In the genomic region with DNA sequence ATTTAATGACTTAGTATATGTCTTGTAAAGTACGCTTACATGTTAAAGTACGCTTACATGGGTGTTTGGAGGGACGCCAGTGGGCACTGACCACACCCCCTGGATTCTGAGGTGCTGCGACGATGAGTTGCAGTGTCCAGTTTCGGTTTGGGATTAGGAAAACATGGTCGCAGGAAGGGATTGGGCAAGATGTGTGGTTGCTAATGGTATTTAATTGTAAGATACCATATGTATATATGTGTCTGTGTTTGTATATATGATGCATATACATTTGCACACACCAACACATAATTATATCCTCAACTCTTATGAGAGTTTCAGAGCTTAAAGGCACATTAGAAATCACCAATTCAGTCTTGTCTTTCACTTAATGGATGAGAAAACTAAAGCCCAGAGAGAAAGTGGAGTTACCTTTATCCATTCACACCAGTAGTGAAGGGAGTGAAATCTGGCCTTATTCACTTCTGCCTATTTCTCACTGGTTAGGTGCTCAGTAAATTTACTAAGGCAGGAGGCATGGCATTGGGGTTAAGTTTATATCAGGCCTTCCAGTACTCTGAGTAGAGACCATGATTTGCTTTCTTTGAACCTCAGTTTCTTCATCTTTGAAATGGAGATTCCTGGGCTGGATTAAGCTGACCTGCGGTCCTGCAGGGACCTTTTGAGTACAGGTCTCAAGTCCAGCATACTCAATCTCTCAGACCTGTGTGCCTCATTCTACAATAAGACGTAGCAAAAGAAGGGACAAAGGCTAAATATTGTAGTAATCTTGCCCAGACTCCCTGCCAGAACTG, we compare ENCODE assay signal across 8 cellular contexts. TPM values are rescaled to one million over a fixed set of nuclear protein-coding genes. Genes with fewer than 3 reads are reported as not detected.
A peak's percentile ranks its signal among the peaks of the same experiment; 100 is the strongest.
DNase-seq lines count a peak whose midpoint lies in the region; ATAC-seq, FAIRE-seq and TF ChIP-seq lines count a peak whose summit lies in the region.

No MANE protein-coding gene starts in this region.

- POLR2A ChIA-PET in HepG2 (lab: Yijun Ruan, JAX), result interaction anchor here (1.1 to 1.2 kb wide), 2 partner anchors 37 to 712 kb away, joined by 3 to 4 read pairs; no protein-coding TSS in a partner anchor

- no peak overlapping the region for H2AFZ ChIP-seq in HepG2 (ENCODE audit: low read length)

- H3K9ac ChIP-seq in HepG2 (ENCODE audit: insufficient read depth, low read depth, low read length), result peak overlapping the region; percentile 91

- H3K27me3 ChIP-seq in HepG2 (ENCODE audit: control insufficient read depth in 1 of 2, insufficient read depth in 2 of 2, low read length in 2 of 2) (no peaks in the 10 kb centered on the region; a peak in 1 of 5 replicates), tibial nerve (no peaks in the 10 kb centered on the region)

- BruUV-seq in HepG2 (replicated peaks; lab: Mats Ljungman, UMichigan), result TSS peak; percentile 55

- no peak for TF ChIP-seq RAD21 in HepG2 (CRISPR knock-in tag; IDR thresholded peaks at IDR 0.05)

- H3K4me3 ChIP-seq in HepG2 (replicated peaks in 1 of 3; ENCODE audit: insufficient read depth in 1 of 3, low read depth in 2 of 3, low read length in 3 of 3), result peak overlapping the region; percentile 84 to 94 (median 86)
- H3K4me3 ChIP-seq in tibial nerve, result peak overlapping the region; percentile 71 to 93 (median 86)

- intact Hi-C loops in HepG2 (cut with micrococcal nuclease; ENCODE audit: unreplicated experiment), result no loop called here

- WGBS in HepG2 (ENCODE audit: low lambda C conversion rate), result 2% methylated on average over 9 of the region's 9 CpGs
- WGBS in tibial nerve, 2 donors, result 18 to 21% methylated on average over 9 of the region's 9 CpGs

- H3K27me3 Mint-ChIP-seq in central memory CD8-positive, alpha-beta T cell, result no peaks in the 10 kb centered on the region

- ATAC-seq in GM19043 (IDR thresholded peaks at IDR 0.05; ENCODE audit: low read depth, unreplicated experiment), result peak; percentile 0
- ATAC-seq in central memory CD8-positive, alpha-beta T cell (replicated peaks; ENCODE audit: extremely low read depth, poor library complexity, severe bottlenecking), result no peak
- ATAC-seq in HepG2, result peak; percentile 6; the same call in 2 of the 3 replicates

- H3K9me3 ChIP-seq in HepG2 (ENCODE audit: low read length) (no peaks in the 10 kb centered on the region), tibial nerve (no peaks in the 10 kb centered on the region)

- H3K27ac Mint-ChIP-seq in central memory CD8-positive, alpha-beta T cell (ENCODE audit: low read depth), result peak overlapping the region; percentile 42

- no peaks in the 10 kb centered on the region for H4K20me1 ChIP-seq in HepG2 (ENCODE audit: insufficient read depth, low read length)

- peaks cover 69% of the 10 kb centered on the region for H3K4me1 ChIP-seq in HepG2 (ENCODE audit: insufficient read depth, low read length)
- peaks cover 0 to 34% (median 0%) of the 10 kb centered on the region in 4 donors for H3K4me1 ChIP-seq in tibial nerve

- in situ Hi-C loops in HepG2 (cut with HindIII; ENCODE audit: extremely low pct_ligation_motif_present, low pct_unique_long_range_greater_than_20kb), result no loop called here

- peak overlapping the region; percentile 96 for H3K4me2 ChIP-seq in HepG2 (ENCODE audit: low read depth, low read length)

- peaks cover 44% of the 10 kb centered on the region for H3K4me1 Mint-ChIP-seq in central memory CD8-positive, alpha-beta T cell

- H3K36me3 ChIP-seq in HepG2 (replicated peaks in 1 of 2; ENCODE audit: control insufficient read depth in 1 of 2, insufficient read depth in 2 of 2, low read length in 2 of 2), result no peaks in the 10 kb centered on the region; a peak in 1 of 5 replicates
- H3K36me3 ChIP-seq in tibial nerve, result no peaks in the 10 kb centered on the region

- peak overlapping the region; percentile 83 for H3K4me3 Mint-ChIP-seq in central memory CD8-positive, alpha-beta T cell

- TF ChIP-seq CTCF in HepG2 (CRISPR knock-in tag; IDR thresholded peaks at IDR 0.05) (no peak), tibial nerve (IDR thresholded peaks at IDR 0.05) (no peak)

- TF ChIP-seq POLR2A in HepG2 (IDR thresholded peaks at IDR 0.05; ENCODE audit: insufficient read depth in 1 of 2, low read depth in 2 of 2, low read length in 2 of 2) (no peak), tibial nerve (IDR thresholded peaks at IDR 0.05) (no peak)

- peaks cover 6% of the 10 kb centered on the region for H3K36me3 Mint-ChIP-seq in central memory CD8-positive, alpha-beta T cell (ENCODE audit: insufficient read depth)

- H3K79me2 ChIP-seq in HepG2 (ENCODE audit: insufficient read depth, low read length), result peaks cover 51% of the 10 kb centered on the region

- peak; percentile 21 for FAIRE-seq in HepG2 (lab: Jason Lieb, UNC)

- H3K9me3 Mint-ChIP-seq in central memory CD8-positive, alpha-beta T cell, result no peaks in the 10 kb centered on the region

- TF ChIP-seq EP300 in HepG2 (IDR thresholded peaks at IDR 0.05; ENCODE audit: low read depth in 2 of 2, low read length in 2 of 2) (no peak), HepG2 (CRISPR knock-in tag; IDR thresholded peaks at IDR 0.05; ENCODE audit: borderline replicate concordance) (no peak), tibial nerve (IDR thresholded peaks at IDR 0.05) (no peak)

- peak overlapping the region; percentile 98 for H3K27ac ChIP-seq in HepG2 (ENCODE audit: extremely low read length, insufficient read depth, low read length)
- peak overlapping the region in 2 of 4 donors; percentile 89 to 90 for H3K27ac ChIP-seq in tibial nerve

- CTCF ChIA-PET in HepG2 (lab: Yijun Ruan, JAX; ENCODE audit: low intra/inter-chr PET ratio, low total read pairs), result no interaction called here

- DNase-seq in AML-193 (lab: John Stamatoyannopoulos, UW) (peak; percentile 52 to 66), NCI-H69 (lab: John Stamatoyannopoulos, UW) (peak; percentile 85), HepG2 (ENCODE audit: low spot score) (peak; percentile 56), tibial nerve (ENCODE audit: low spot score in 2 of 2) (no peak), NCI-H2107 treated with DMSO at 0.1 percent for 48 hours (lab: John Stamatoyannopoulos, UW; ENCODE audit: unreplicated experiment) (no peak), NCI-H2171 treated with DMSO at 0.1 percent for 48 hours (lab: John Stamatoyannopoulos, UW) (no peak)
- no peak for DNase-seq in central memory CD8-positive, alpha-beta T cell (ENCODE audit: low spot score in 2 of 2)

TF ChIP-seq in HepG2, 621 proteins besides CTCF, POLR2A, EP300 and RAD21 (continues in another document):
- TF ChIP-seq ZUFSP (CRISPR knock-in tag; IDR thresholded peaks at IDR 0.05; ENCODE audit: borderline replicate concordance) (0 out of 2 replicates have a peak, but pooled peaks have one; percentile 37), MYNN (CRISPR knock-in tag; IDR thresholded peaks at IDR 0.05; ENCODE audit: low read depth) (no peak), SALL2 (CRISPR knock-in tag; IDR thresholded peaks at IDR 0.05) (no peak), SMC3 (IDR thresholded peaks at IDR 0.05; ENCODE audit: low read length) (no peak), FLYWCH1 (CRISPR knock-in tag; IDR thresholded peaks at IDR 0.05) (no peak)

RNA-seq across cellular contexts. Expression of gene SMYD2, which starts 1.1 kb away (rescaled TPM):
- total RNA-seq in HepG2 (2016; rRNA removed; fragmentation: Illumina TruSeq; extraction: Trizol), result 72.7 and 82.7 TPM in 2 replicates
- 80.8 and 81.2 TPM in 2 replicates for total RNA-seq in HepG2 (2016; cell fraction: cytosol; rRNA removed; fragmentation: Illumina TruSeq; extraction: Trizol; ENCODE audit: low read depth)
- 71.5 and 84.1 TPM in 2 replicates for total RNA-seq in HepG2 (2016; cell fraction: insoluble cytoplasmic fraction; rRNA removed; fragmentation: Illumina TruSeq; extraction: Trizol)
- total RNA-seq in HepG2 (2016; cell fraction: membrane; rRNA removed; fragmentation: Illumina TruSeq; extraction: Trizol), result 118 and 120 TPM in 2 replicates
- 54.8 and 63.5 TPM in 2 replicates for total RNA-seq in HepG2 (2016; cell fraction: nucleus; rRNA removed; fragmentation: Illumina TruSeq; extraction: Trizol)
- 128 and 139 TPM in 2 replicates for polyA plus RNA-seq in HepG2 (2011; rRNA removed)
- polyA plus RNA-seq in HepG2 (2011; cell fraction: cytosol; rRNA removed), result 66.6 and 86.5 TPM in 2 replicates
- polyA plus RNA-seq in HepG2 (2011; cell fraction: nucleus; rRNA removed), result 178 and 185 TPM in 2 replicates
- 102 and 128 TPM in 2 replicates for polyA plus RNA-seq in HepG2 (2012)
- polyA plus RNA-seq in HepG2 (2016; cell fraction: cytosol; fragmentation: Illumina TruSeq; extraction: Trizol; ENCODE audit: low read depth), result 90.2 and 93.3 TPM in 2 replicates
- polyA plus RNA-seq in HepG2 (2016; cell fraction: insoluble cytoplasmic fraction; fragmentation: Illumina TruSeq; extraction: Trizol; ENCODE audit: low read depth), result 76.6 and 77.2 TPM in 2 replicates
- 95.5 and 101 TPM in 2 replicates for polyA plus RNA-seq in HepG2 (2016; cell fraction: membrane; fragmentation: Illumina TruSeq; extraction: Trizol; ENCODE audit: low read depth)
- 98.5 and 106 TPM in 2 replicates for polyA plus RNA-seq in HepG2 (2016; cell fraction: nucleus; fragmentation: Illumina TruSeq; extraction: Trizol; ENCODE audit: insufficient read depth, low read depth)
- 26.5 and 45.2 TPM in 2 replicates for polyA minus RNA-seq in HepG2 (2011; rRNA and poly(A)+ RNA removed; ENCODE audit: low replicate concordance)
- 34.7 and 39.1 TPM in 2 replicates for polyA minus RNA-seq in HepG2 (2011; cell fraction: cytosol; rRNA and poly(A)+ RNA removed)
- polyA minus RNA-seq in HepG2 (2011; cell fraction: nucleus; rRNA and poly(A)+ RNA removed), result 119 and 126 TPM in 2 replicates
- 10 to 100 TPM; 10.5 to 23.7 (median 15.0) TPM for total RNA-seq in tibial nerve

Comparison
In these comparisons a context has a peak if more than half of its experiments do, and no peak if none do; other contexts are left out.
1. DNase-seq: peak in AML-193 (2 of 2), NCI-H69 (single experiment) and HepG2 (single experiment); none in central memory CD8-positive, alpha-beta T cell (0 of 2), tibial nerve (0 of 2), NCI-H2107 treated with DMSO at 0.1 percent for 48 hours (single experiment) and NCI-H2171 treated with DMSO at 0.1 percent for 48 hours (single experiment).